Comparison of ENCODE assay signal across 13 cellular contexts in genomic region chr1:218660678-218661053, GRCh38.
DNase-seq lines count a peak whose midpoint lies in the region; ATAC-seq and TF ChIP-seq lines count a peak whose summit lies in the region.
"Had no signal": no experiment of that assay in that cellular context is flagged by ENCODE, and none has a peak within 500 bp of the region (broad histone marks: within the 10 kb centered on the region; RNA-seq: fewer than 3 reads in every experiment).

No MANE protein-coding gene starts in this region.

- H3K4me1 ChIP-seq in A673 (ENCODE audit: insufficient read depth, low read length, poor library complexity, severe bottlenecking): no peaks in the 10 kb centered on the region
- H3K4me1 ChIP-seq in ascending aorta: peaks cover 0 to 11% of the 10 kb centered on the region in 2 donors

- BruUV-seq in A673 (replicated peaks; lab: Mats Ljungman, UMichigan): no TSS peak

- no peak for ATAC-seq in HG02852 (IDR thresholded peaks at IDR 0.05; ENCODE audit: unreplicated experiment)
- ATAC-seq: stimulated activated naive CD8-positive, alpha-beta T cell treated with anti-CD3 and anti-CD28 coated beads, Interleukin-15, amount 100 ng/mL, for 72 hours had no signal

- H3K27me3 ChIP-seq in A673 (replicated peaks; ENCODE audit: insufficient read depth, low read depth, low read length, poor library complexity): peaks cover 12% of the 10 kb centered on the region
- no peaks in the 10 kb centered on the region for H3K27me3 ChIP-seq in ascending aorta

- CTCF ChIA-PET in A673 (lab: Charles Lee): no interaction called here

- TF ChIP-seq CTCF in A673 (conservative IDR thresholded peaks at IDR 0.05; ENCODE audit: low read depth, low read length) (no peak), ascending aorta (IDR thresholded peaks at IDR 0.05) (no peak)

- no peak overlapping the region for H3K4me3 ChIP-seq in A673 (ENCODE audit: low read depth, low read length, poor library complexity, severe bottlenecking)
- H3K4me3 ChIP-seq in ascending aorta: no peak overlapping the region

- H3K9me3 ChIP-seq in A673 (ENCODE audit: low read depth, low read length, poor library complexity, severe bottlenecking): no peaks in the 10 kb centered on the region
- no peaks in the 10 kb centered on the region for H3K9me3 ChIP-seq in ascending aorta

- POLR2A ChIA-PET in A673 (lab: Charles Lee; ENCODE audit: low non-redundant PET): no interaction called here

- H3K27ac ChIP-seq in A673 (ENCODE audit: low read depth, low read length, poor library complexity, severe bottlenecking) (no peak overlapping the region), ascending aorta (peak overlapping the region; percentile 10 to 40)

- intact Hi-C loops in A673 (cut with micrococcal nuclease; ENCODE audit: unreplicated experiment): no loop called here
- intact Hi-C loops in ascending aorta (cut with DNase I): loop anchor here (10.0 kb wide), 1 partner anchor 316 kb away; the partner anchor contains the start of gene TGFB2

- peak; percentile 64 for DNase-seq in A673 (ENCODE audit: low spot score)
- DNase-seq in HS-27A (ENCODE audit: low read depth): peak; percentile 92
- DNase-seq in ascending aorta (ENCODE audit: low spot score in 2 of 2): no peak
- peak; percentile 65 for DNase-seq in islet precursor cell
- DNase-seq in AML-193 (lab: John Stamatoyannopoulos, UW): no peak
- DNase-seq in NCI-H2107 treated with DMSO at 0.1 percent for 48 hours (lab: John Stamatoyannopoulos, UW; ENCODE audit: unreplicated experiment): no peak
- no peak for DNase-seq in HuH-7.5 (ENCODE audit: low spot score)
- DNase-seq: activated B cell treated with CpG ODN at 0.5 μM for 24 hours; H7; NCI-H146; stimulated activated CD4-positive, alpha-beta T cell treated with anti-CD3 and anti-CD28 coated beads, Interleukin-15, amount 100 ng/mL, for 24 hours; stimulated activated naive CD8-positive, alpha-beta T cell treated with anti-CD3 and anti-CD28 coated beads, Interleukin-15, amount 100 ng/mL, for 72 hours had no signal

- H3K36me3 ChIP-seq in A673 (ENCODE audit: insufficient read depth, low read length, poor library complexity, severe bottlenecking): no peaks in the 10 kb centered on the region
- no peaks in the 10 kb centered on the region for H3K36me3 ChIP-seq in ascending aorta

Comparison
In these comparisons a context has a peak if more than half of its experiments do, and no peak if none do; other contexts are left out.
1. DNase-seq: peak in A673 (single experiment), HS-27A (single experiment) and islet precursor cell (single experiment); none in ascending aorta (0 of 2), AML-193 (0 of 2), NCI-H2107 treated with DMSO at 0.1 percent for 48 hours (single experiment) and HuH-7.5 (single experiment).